In the genomic region with DNA sequence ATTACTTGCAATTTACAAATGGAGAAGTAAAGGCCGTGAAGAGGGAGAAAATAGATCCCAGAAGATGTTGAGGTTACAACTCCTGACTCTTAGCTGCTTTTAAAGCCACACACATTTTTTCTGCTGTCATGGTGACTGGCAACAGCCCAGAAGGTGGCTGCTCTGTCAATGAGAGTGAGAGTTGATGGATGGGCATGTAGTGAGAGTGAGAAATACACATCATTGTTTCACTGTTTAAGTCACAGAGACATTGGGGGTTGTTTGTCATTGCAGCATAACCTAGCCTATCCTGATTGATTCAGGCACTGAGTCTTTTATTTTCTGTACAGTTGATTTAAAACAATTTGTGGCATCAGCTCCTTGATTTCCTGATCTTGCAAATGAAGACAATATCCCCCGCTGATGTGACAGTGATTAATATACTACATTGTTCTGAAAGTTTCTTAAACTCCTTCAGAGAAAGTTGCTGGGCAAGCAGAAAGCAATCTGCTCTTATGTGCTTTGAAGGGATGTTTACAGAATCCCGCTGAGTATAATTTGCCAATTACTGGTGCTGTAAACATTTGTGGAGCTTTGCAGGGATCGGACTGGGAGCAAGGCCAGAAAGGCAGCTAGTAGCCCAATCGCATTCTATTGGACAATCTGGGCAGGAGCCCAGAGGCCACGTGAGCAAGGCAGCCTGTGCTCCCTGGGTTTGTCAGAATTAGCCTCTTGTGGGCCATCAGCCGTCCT, we compare ENCODE assay signal across 10 cellular contexts.
DNase-seq lines count a peak whose midpoint lies in the region; ATAC-seq and TF ChIP-seq lines count a peak whose summit lies in the region.
"Had no signal": no experiment of that assay in that cellular context is flagged by ENCODE, and none has a peak within 500 bp of the region (broad histone marks: within the 10 kb centered on the region; RNA-seq: fewer than 3 reads in every experiment).

No MANE protein-coding gene starts in this region.

- H3K27ac ChIP-seq in right cardiac atrium (ENCODE audit: low read length) (peak overlapping the region; percentile 89), temporal lobe (ENCODE audit: low read depth, low read length) (peak overlapping the region; percentile 7), WERI-Rb-1 (no peak overlapping the region)

- peaks cover 18% of the 10 kb centered on the region for H3K4me1 Mint-ChIP-seq in activated CD4-positive, alpha-beta T cell treated with anti-CD3 and anti-CD28 coated beads for 36 hours

- no peaks in the 10 kb centered on the region for H3K36me3 ChIP-seq in WERI-Rb-1

- CTCF ChIA-PET in activated CD4-positive, alpha-beta T cell treated with anti-CD3 and anti-CD28 coated beads for 36 hours (lab: Charles Lee): no interaction called here

- H3K27me3 Mint-ChIP-seq in activated CD4-positive, alpha-beta T cell treated with anti-CD3 and anti-CD28 coated beads for 36 hours: no peaks in the 10 kb centered on the region

- no peak for TF ChIP-seq CTCF in WERI-Rb-1 (IDR thresholded peaks at IDR 0.05; ENCODE audit: low read depth, low read length)

- H3K4me3 Mint-ChIP-seq in activated CD4-positive, alpha-beta T cell treated with anti-CD3 and anti-CD28 coated beads for 36 hours: no peak overlapping the region
- H3K4me3 Mint-ChIP-seq: dendritic cell treated with granulocyte-macrophage colony-stimulating factor and Interleukin-4, amounts not matched to agents 40 ng/mL and 50 ng/mL, for 4 days; T-helper 1 cell treated with Interleukin-12 subunit alpha and Interleukin-12 subunit beta and Interleukin-4 antibody, amounts not matched to agents 30 μg/mL and 1 μg/mL, for 36 hours had no signal

- no peaks in the 10 kb centered on the region for H3K27me3 ChIP-seq in right cardiac atrium (ENCODE audit: control insufficient read depth, insufficient read depth)
- H3K27me3 ChIP-seq in WERI-Rb-1 (ENCODE audit: insufficient read depth, low read depth, severe bottlenecking): no peaks in the 10 kb centered on the region

- no peaks in the 10 kb centered on the region for H3K9me3 ChIP-seq in right cardiac atrium (ENCODE audit: control insufficient read depth, low read length)
- H3K9me3 ChIP-seq in WERI-Rb-1 (ENCODE audit: severe bottlenecking): no peaks in the 10 kb centered on the region

- POLR2A ChIA-PET in activated CD4-positive, alpha-beta T cell treated with anti-CD3 and anti-CD28 coated beads for 36 hours (lab: Charles Lee): no interaction called here

- DNase-seq in NCI-H1105 treated with DMSO at 0.1 percent for 48 hours (lab: John Stamatoyannopoulos, UW) (peak; percentile 61), astrocyte of the hippocampus (ENCODE audit: low read depth, low spot score) (peak; percentile 91), right cardiac atrium (peak; percentile 74 to 93 (median 91)), NCI-H526 treated with DMSO at 0.1 percent for 48 hours (lab: John Stamatoyannopoulos, UW) (no peak), WERI-Rb-1 (no peak)
- DNase-seq in activated CD4-positive, alpha-beta T cell treated with anti-CD3 and anti-CD28 coated beads for 36 hours: no peak
- no peak for DNase-seq in activated CD4-positive, alpha-beta T cell treated with anti-CD3 and anti-CD28 coated beads for 1 hour

- no peak overlapping the region for H3K4me3 ChIP-seq in right cardiac atrium (ENCODE audit: low read length)
- H3K4me3 ChIP-seq in WERI-Rb-1 (ENCODE audit: low read depth, low read length): no peak overlapping the region

- no peaks in the 10 kb centered on the region for H3K4me1 ChIP-seq in right cardiac atrium (ENCODE audit: control insufficient read depth, insufficient read depth, low read length)

- 34% methylated on average over 7 of the region's 7 CpGs for WGBS in right cardiac atrium

- peak; percentile 75 to 88 for ATAC-seq in right cardiac atrium
- ATAC-seq in activated CD4-positive, alpha-beta T cell treated with anti-CD3 and anti-CD28 coated beads for 36 hours: no peak

- H3K27ac Mint-ChIP-seq in activated CD4-positive, alpha-beta T cell treated with anti-CD3 and anti-CD28 coated beads for 36 hours: no peak overlapping the region
- H3K27ac Mint-ChIP-seq: dendritic cell treated with granulocyte-macrophage colony-stimulating factor and Interleukin-4, amounts not matched to agents 40 ng/mL and 50 ng/mL, for 4 days; T-helper 1 cell treated with Interleukin-12 subunit alpha and Interleukin-12 subunit beta and Interleukin-4 antibody, amounts not matched to agents 30 μg/mL and 1 μg/mL, for 36 hours had no signal

- peaks cover 2% of the 10 kb centered on the region for H3K36me3 Mint-ChIP-seq in activated CD4-positive, alpha-beta T cell treated with anti-CD3 and anti-CD28 coated beads for 36 hours (ENCODE audit: low read depth)

- intact Hi-C loops in right cardiac atrium (cut with DNase I): no loop called here
- intact Hi-C loops in activated CD4-positive, alpha-beta T cell treated with anti-CD3 and anti-CD28 coated beads for 36 hours (cut with DNase I, micrococcal nuclease): no loop called here

- H3K9me3 Mint-ChIP-seq in activated CD4-positive, alpha-beta T cell treated with anti-CD3 and anti-CD28 coated beads for 36 hours (ENCODE audit: low read depth): peaks cover 5% of the 10 kb centered on the region

Comparison
In these comparisons a context has a peak if more than half of its experiments do, and no peak if none do; other contexts are left out.
1. DNase-seq: peak in NCI-H1105 treated with DMSO at 0.1 percent for 48 hours (single experiment), astrocyte of the hippocampus (single experiment) and right cardiac atrium (3 of 3); none in activated CD4-positive, alpha-beta T cell treated with anti-CD3 and anti-CD28 coated beads for 36 hours (single experiment), activated CD4-positive, alpha-beta T cell treated with anti-CD3 and anti-CD28 coated beads for 1 hour (single experiment), NCI-H526 treated with DMSO at 0.1 percent for 48 hours (single experiment) and WERI-Rb-1 (single experiment).